15 cellular contexts compared by ENCODE assay signal in genomic region chr17:39632153-39632941, GRCh38. TPM values are rescaled to one million over a fixed set of nuclear protein-coding genes. Genes with fewer than 3 reads are reported as not detected.
DNase-seq lines count a peak whose midpoint lies in the region; ATAC-seq, FAIRE-seq and TF ChIP-seq lines count a peak whose summit lies in the region.
"Had no signal": no experiment of that assay in that cellular context is flagged by ENCODE, and none has a peak within 500 bp of the region (broad histone marks: within the 10 kb centered on the region; RNA-seq: fewer than 3 reads in every experiment).

No MANE protein-coding gene starts in this region.

- peak overlapping the region; percentile 35; the same call in 1 of the 2 replicates for H3K9ac ChIP-seq in HCT116 (ENCODE audit: low read length)

- no peak overlapping the region for H2AFZ ChIP-seq in HCT116 (ENCODE audit: low read depth, low read length, poor library complexity, severe bottlenecking)

- TF ChIP-seq CTCF in HCT116 (IDR thresholded peaks at IDR 0.05 in 2 of 3, conservative IDR thresholded peaks at IDR 0.05 in 1 of 3; ENCODE audit: borderline replicate concordance in 1 of 3, insufficient read depth in 1 of 3, low read depth in 2 of 3, low read length in 2 of 3) = no peak
- no peak for TF ChIP-seq CTCF in CD8-positive, alpha-beta T cell (IDR thresholded peaks at IDR 0.05)

- H3K4me3 ChIP-seq in HCT116 (replicated peaks in 1 of 2; ENCODE audit: low read depth in 1 of 2, low read length in 2 of 2) (peak overlapping the region; percentile 4 to 40; a peak in 1 of 4 replicates), small intestine (ENCODE audit: low read depth in 1 of 2, low read length in 2 of 2) (no peak overlapping the region)
- H3K4me3 ChIP-seq in CD8-positive, alpha-beta T cell (ENCODE audit: low read depth, low read length) = no peak overlapping the region

- H3K27ac ChIP-seq in HCT116 (ENCODE audit: low read depth, low read length) (peak overlapping the region; percentile 76), small intestine (ENCODE audit: low read depth in 1 of 2, low read length in 1 of 2) (peak overlapping the region; percentile 78 to 91)
- no peak overlapping the region for H3K27ac ChIP-seq in CD8-positive, alpha-beta T cell (ENCODE audit: low read depth, low read length)

- H3K4me3 Mint-ChIP-seq in CD8-positive, alpha-beta T cell = no peak overlapping the region
- H3K4me3 Mint-ChIP-seq in activated CD4-positive, alpha-beta T cell treated with anti-CD3 and anti-CD28 coated beads, Interleukin-2, amount 10 ng/mL, durations not matched to agents 24 days and 14 days = no peak overlapping the region
- H3K4me3 Mint-ChIP-seq: activated naive CD4-positive, alpha-beta T cell treated with anti-CD3 and anti-CD28 coated beads, Interleukin-2, amount 10 ng/mL, durations not matched to agents 7 days and 5 days had no signal

- H3K4me1 Mint-ChIP-seq in CD8-positive, alpha-beta T cell (ENCODE audit: low read depth) = peaks cover 33% of the 10 kb centered on the region
- H3K4me1 Mint-ChIP-seq in activated CD4-positive, alpha-beta T cell treated with anti-CD3 and anti-CD28 coated beads, Interleukin-2, amount 10 ng/mL, durations not matched to agents 24 days and 14 days = peaks cover 15% of the 10 kb centered on the region

- H3K9me3 ChIP-seq in HCT116 (ENCODE audit: control insufficient read depth in 1 of 2, insufficient read depth in 1 of 2, low read depth in 1 of 2, low read length in 2 of 2) (no peaks in the 10 kb centered on the region), small intestine (ENCODE audit: control insufficient read depth, low read depth) (no peaks in the 10 kb centered on the region)
- H3K9me3 ChIP-seq in CD8-positive, alpha-beta T cell (ENCODE audit: low read length) = no peaks in the 10 kb centered on the region

- H3K27ac Mint-ChIP-seq in CD8-positive, alpha-beta T cell = no peak overlapping the region
- no peak overlapping the region for H3K27ac Mint-ChIP-seq in activated CD4-positive, alpha-beta T cell treated with anti-CD3 and anti-CD28 coated beads, Interleukin-2, amount 10 ng/mL, durations not matched to agents 24 days and 14 days
- H3K27ac Mint-ChIP-seq: activated naive CD4-positive, alpha-beta T cell treated with anti-CD3 and anti-CD28 coated beads, Interleukin-2, amount 10 ng/mL, durations not matched to agents 7 days and 5 days had no signal

- RAD21 ChIA-PET in HCT116 (lab: Charles Lee; ENCODE audit: low non-redundant PET in 1 of 2, low total read pairs in 2 of 2, uncharacterized antibody in 2 of 2, unreplicated experiment in 2 of 2) = interaction anchor here (0.6 to 2.2 kb wide), 6 partner anchors 9 to 763 kb away, joined by 3 to 12 read pairs (median 6); partner anchors contain the start of gene TCAP (in 1 of the 2)

- DNase-seq in HCT116 (ENCODE audit: low read depth, low spot score) (peak; percentile 80), NCI-H2171 treated with DMSO at 0.1 percent for 48 hours (lab: John Stamatoyannopoulos, UW) (peak; percentile 58), frontal cortex (ENCODE audit: low spot score in 2 of 2) (peak; percentile 70 to 72), small intestine (peak; percentile 97)
- no peak for DNase-seq in CD8-positive, alpha-beta T cell
- no peak for DNase-seq in activated CD4-positive, alpha-beta T cell treated with anti-CD3 and anti-CD28 coated beads, Interleukin-2, amount 10 ng/mL, durations not matched to agents 24 days and 14 days
- DNase-seq: activated naive CD4-positive, alpha-beta T cell treated with anti-CD3 and anti-CD28 coated beads, Interleukin-2, amount 10 ng/mL, durations not matched to agents 7 days and 5 days; cortex of kidney; DMS79; mammary epithelial cell had no signal

- no peak for TF ChIP-seq RAD21 in HCT116 (IDR thresholded peaks at IDR 0.05; ENCODE audit: low read depth)

- peak; percentile 75 for ATAC-seq in HCT116
- no peak for ATAC-seq in CD8-positive, alpha-beta T cell
- ATAC-seq in GM21737 (IDR thresholded peaks at IDR 0.05; ENCODE audit: unreplicated experiment) = no peak
- ATAC-seq in GM18517 (IDR thresholded peaks at IDR 0.05; ENCODE audit: unreplicated experiment) = no peak

- intact Hi-C loops in HCT116 (cut with micrococcal nuclease) = no loop called here
- intact Hi-C loops in CD8-positive, alpha-beta T cell (cut with DNase I, micrococcal nuclease) = loop anchor here (10.0 kb wide), 1 partner anchor 322 kb away; no protein-coding TSS in a partner anchor
- intact Hi-C loops in activated CD4-positive, alpha-beta T cell treated with anti-CD3 and anti-CD28 coated beads, Interleukin-2, amount 10 ng/mL, durations not matched to agents 24 days and 14 days (cut with micrococcal nuclease) = no loop called here

- H3K4me1 ChIP-seq in HCT116 (ENCODE audit: control insufficient read depth in 1 of 2, insufficient read depth in 2 of 2, low read length in 2 of 2) (peaks cover 58 to 71% of the 10 kb centered on the region in 2 experiments), small intestine (ENCODE audit: control insufficient read depth in 2 of 2, insufficient read depth in 1 of 2, low read depth in 1 of 2, low read length in 1 of 2) (no peaks in the 10 kb centered on the region)
- H3K4me1 ChIP-seq in CD8-positive, alpha-beta T cell (ENCODE audit: insufficient read depth, low read length) = peaks cover 11% of the 10 kb centered on the region

- peaks cover 2% of the 10 kb centered on the region for H3K36me3 Mint-ChIP-seq in CD8-positive, alpha-beta T cell
- H3K36me3 Mint-ChIP-seq in activated CD4-positive, alpha-beta T cell treated with anti-CD3 and anti-CD28 coated beads, Interleukin-2, amount 10 ng/mL, durations not matched to agents 24 days and 14 days (ENCODE audit: low read depth) = no peaks in the 10 kb centered on the region
- H3K36me3 Mint-ChIP-seq: activated naive CD4-positive, alpha-beta T cell treated with anti-CD3 and anti-CD28 coated beads, Interleukin-2, amount 10 ng/mL, durations not matched to agents 7 days and 5 days had no signal

- peak overlapping the region; percentile 67 for H3K4me2 ChIP-seq in HCT116 (ENCODE audit: low read length)

- H3K36me3 ChIP-seq in HCT116 (ENCODE audit: control insufficient read depth in 1 of 2, insufficient read depth in 2 of 2, low read length in 2 of 2) = no peaks in the 10 kb centered on the region
- H3K36me3 ChIP-seq in small intestine (ENCODE audit: control insufficient read depth in 2 of 2, insufficient read depth in 2 of 2, low read length in 2 of 2) = no peaks in the 10 kb centered on the region
- H3K36me3 ChIP-seq in CD8-positive, alpha-beta T cell (ENCODE audit: insufficient read depth, low read length) = no peaks in the 10 kb centered on the region

- H3K27me3 ChIP-seq in HCT116 (ENCODE audit: insufficient read depth, low read length) = no peaks in the 10 kb centered on the region
- peaks cover 0 to 4% of the 10 kb centered on the region in 2 donors for H3K27me3 ChIP-seq in small intestine (ENCODE audit: control insufficient read depth in 2 of 2, insufficient read depth in 2 of 2, low read length in 2 of 2)
- no peaks in the 10 kb centered on the region for H3K27me3 ChIP-seq in CD8-positive, alpha-beta T cell (ENCODE audit: insufficient read depth, low read length)

- H3K27me3 Mint-ChIP-seq in CD8-positive, alpha-beta T cell (ENCODE audit: low read depth) = peaks cover 22% of the 10 kb centered on the region
- H3K27me3 Mint-ChIP-seq in activated CD4-positive, alpha-beta T cell treated with anti-CD3 and anti-CD28 coated beads, Interleukin-2, amount 10 ng/mL, durations not matched to agents 24 days and 14 days = peaks cover 25% of the 10 kb centered on the region

- TF ChIP-seq POLR2A in HCT116 (IDR thresholded peaks at IDR 0.05; ENCODE audit: borderline replicate concordance, extremely low read depth, insufficient read depth, insufficient read length) = no peak

- 13 to 34% (median 14%) methylated on average over 7 to 13 of the region's 13 CpGs for WGBS in small intestine, 3 donors

- H3K79me2 ChIP-seq in HCT116 (ENCODE audit: insufficient read depth, low read length) = peaks cover 2% of the 10 kb centered on the region; the same call in 1 of the 2 replicates

- CTCF ChIA-PET in HCT116 (lab: Charles Lee) = interaction anchor here (0.7 to 8.3 kb wide), 7 partner anchors 10 to 85 kb away, joined by 3 to 157 read pairs (median 8); no protein-coding TSS in a partner anchor
- CTCF ChIA-PET in CD8-positive, alpha-beta T cell (lab: Charles Lee) = interaction anchor here (0.9 to 16.6 kb wide), 8 partner anchors 10 to 85 kb away, joined by 3 to 263 read pairs (median 11); partner anchors contain the start of genes PNMT and PPP1R1B

- no peaks in the 10 kb centered on the region for H3K9me2 ChIP-seq in HCT116 (ENCODE audit: insufficient read depth)

- POLR2A ChIA-PET in HCT116 (lab: Charles Lee) = interaction anchor here (0.7 to 1.0 kb wide), 3 partner anchors 11 to 56 kb away, joined by 3 to 4 read pairs (median 3); no protein-coding TSS in a partner anchor
- POLR2A ChIA-PET in CD8-positive, alpha-beta T cell (lab: Charles Lee) = interaction anchor here (1.2 kb wide), 1 partner anchor 98 kb away, joined by 3 read pairs; the partner anchor contains the start of gene MIEN1

- no peaks in the 10 kb centered on the region for H4K20me1 ChIP-seq in HCT116 (ENCODE audit: insufficient read depth)

- no TSS peak for BruUV-seq in HCT116 (replicated peaks; lab: Mats Ljungman, UMichigan)

- FAIRE-seq in frontal cortex (lab: Jason Lieb, UNC) = no peak
- FAIRE-seq in small intestine (lab: Jason Lieb, UNC) = no peak

- H3K9me3 Mint-ChIP-seq in CD8-positive, alpha-beta T cell = no peaks in the 10 kb centered on the region
- H3K9me3 Mint-ChIP-seq in activated CD4-positive, alpha-beta T cell treated with anti-CD3 and anti-CD28 coated beads, Interleukin-2, amount 10 ng/mL, durations not matched to agents 24 days and 14 days = no peaks in the 10 kb centered on the region
- H3K9me3 Mint-ChIP-seq: activated naive CD4-positive, alpha-beta T cell treated with anti-CD3 and anti-CD28 coated beads, Interleukin-2, amount 10 ng/mL, durations not matched to agents 7 days and 5 days had no signal

RNA-seq across cellular contexts. Expression of gene STARD3, which starts 4.6 kb away (rescaled TPM):
- total RNA-seq in HCT116 (2021; ENCODE audit: unreplicated experiment) = 73.9 TPM
- 66.5 and 74.4 TPM in 2 replicates for polyA plus RNA-seq in HCT116 (2012)
- 17.5 TPM for total RNA-seq in frontal cortex
- 10 to 100 TPM; 56.0 to 80.2 (median 72.0) TPM for polyA plus RNA-seq in small intestine
- 100 to 1,000 TPM; 102 to 118 TPM for total RNA-seq in CD8-positive, alpha-beta T cell
- total RNA-seq in activated CD4-positive, alpha-beta T cell treated with anti-CD3 and anti-CD28 coated beads, Interleukin-2, amount 10 ng/mL, durations not matched to agents 24 days and 14 days = 53.6 and 60.3 TPM in 2 replicates

RNA-seq across cellular contexts. Expression of gene PPP1R1B, which starts 5.6 kb away (rescaled TPM):
- total RNA-seq in HCT116 (2021; ENCODE audit: unreplicated experiment) (0.49 TPM), frontal cortex (27.3 TPM)
- polyA plus RNA-seq in HCT116 (2012) = 0.40 and 0.56 TPM in 2 replicates
- polyA plus RNA-seq in small intestine = 100 to 1,000 TPM in 1 of 3 donors, 10 to 100 TPM in 2; 44.9 to 266 (median 46.7) TPM
- not detected for total RNA-seq in CD8-positive, alpha-beta T cell
- not detected in 2 replicates for total RNA-seq in activated CD4-positive, alpha-beta T cell treated with anti-CD3 and anti-CD28 coated beads, Interleukin-2, amount 10 ng/mL, durations not matched to agents 24 days and 14 days
- total RNA-seq: glomerular endothelial cell, HT1080 had no signal

RNA-seq across cellular contexts. Expression of gene NEUROD2, which starts 24.6 kb away (rescaled TPM):
- total RNA-seq in HCT116 (2021; ENCODE audit: unreplicated experiment) (not detected), frontal cortex (44.8 TPM)
- 0.03 and 0.05 TPM in 2 replicates for polyA plus RNA-seq in HCT116 (2012)
- under 1 TPM in 2 of 3 donors, not detected in 1; 0.04 to 0.27 TPM for polyA plus RNA-seq in small intestine
- not detected for total RNA-seq in CD8-positive, alpha-beta T cell
- total RNA-seq in activated CD4-positive, alpha-beta T cell treated with anti-CD3 and anti-CD28 coated beads, Interleukin-2, amount 10 ng/mL, durations not matched to agents 24 days and 14 days = not detected in 2 replicates
- total RNA-seq: glomerular endothelial cell, HT1080, mammary epithelial cell, renal cortical epithelial cell had no signal
- polyA plus RNA-seq: mammary epithelial cell had no signal

RNA-seq across cellular contexts. Expression of gene TCAP, which starts 32.8 kb away (rescaled TPM):
- total RNA-seq in HCT116 (2021; ENCODE audit: unreplicated experiment) = 1.5 TPM
- polyA plus RNA-seq in HCT116 (2012) = 0.77 and 1.0 TPM in 2 replicates
- total RNA-seq in frontal cortex = 0.82 TPM
- 10 to 100 TPM in 1 of 3 donors, 1 to 10 TPM in 1, under 1 TPM in 1; 0.85 to 27.6 (median 5.4) TPM for polyA plus RNA-seq in small intestine
- total RNA-seq in CD8-positive, alpha-beta T cell = 1 to 10 TPM; 4.2 to 5.2 TPM
- total RNA-seq in activated CD4-positive, alpha-beta T cell treated with anti-CD3 and anti-CD28 coated beads, Interleukin-2, amount 10 ng/mL, durations not matched to agents 24 days and 14 days = 0.83 and 1.0 TPM in 2 replicates

RNA-seq across cellular contexts. Expression of gene PNMT, which starts 35.9 kb away (rescaled TPM):
- not detected for total RNA-seq in HCT116 (2021; ENCODE audit: unreplicated experiment)
- 0.09 and 0.10 TPM in 2 replicates for polyA plus RNA-seq in HCT116 (2012)
- 3.7 TPM for total RNA-seq in frontal cortex
- polyA plus RNA-seq in small intestine = 1 to 10 TPM; 3.4 to 7.8 (median 6.5) TPM
- under 1 TPM in 1 of 2 experiments, not detected in 1; 0.43 TPM for total RNA-seq in CD8-positive, alpha-beta T cell
- not detected in 2 replicates for total RNA-seq in activated CD4-positive, alpha-beta T cell treated with anti-CD3 and anti-CD28 coated beads, Interleukin-2, amount 10 ng/mL, durations not matched to agents 24 days and 14 days
- total RNA-seq: glomerular endothelial cell, HT1080, mammary epithelial cell had no signal
- polyA plus RNA-seq: mammary epithelial cell had no signal

Comparison
In these comparisons a context has a peak if more than half of its experiments do, and no peak if none do; other contexts are left out.
1. DNase-seq: peak in HCT116 (single experiment), NCI-H2171 treated with DMSO at 0.1 percent for 48 hours (single experiment), frontal cortex (2 of 2) and small intestine (single experiment); none in CD8-positive, alpha-beta T cell (0 of 7) and activated CD4-positive, alpha-beta T cell treated with anti-CD3 and anti-CD28 coated beads, Interleukin-2, amount 10 ng/mL, durations not matched to agents 24 days and 14 days (single experiment).
2. H3K4me3 ChIP-seq: peak in HCT116 (2 of 2); none in small intestine (0 of 2) and CD8-positive, alpha-beta T cell (single experiment).
3. RNA of gene PPP1R1B, which starts 5.6 kb away (total RNA-seq): 27.3 TPM in frontal cortex (single experiment); 0.49 TPM in HCT116 (single experiment), not detected in CD8-positive, alpha-beta T cell and not detected in activated CD4-positive, alpha-beta T cell treated with anti-CD3 and anti-CD28 coated beads, Interleukin-2, amount 10 ng/mL, durations not matched to agents 24 days and 14 days; every median in the first group is over 10 times any median in the second.
4. RNA of gene NEUROD2, which starts 24.6 kb away (total RNA-seq): 44.8 TPM in frontal cortex (single experiment); not detected in HCT116 (single experiment), not detected in CD8-positive, alpha-beta T cell and not detected in activated CD4-positive, alpha-beta T cell treated with anti-CD3 and anti-CD28 coated beads, Interleukin-2, amount 10 ng/mL, durations not matched to agents 24 days and 14 days; every median in the first group is over 10 times any median in the second.
5. intact Hi-C loops: an anchor here in CD8-positive, alpha-beta T cell (10.0 kb wide); none called in HCT116 and activated CD4-positive, alpha-beta T cell treated with anti-CD3 and anti-CD28 coated beads, Interleukin-2, amount 10 ng/mL, durations not matched to agents 24 days and 14 days.